In the genomic region with DNA sequence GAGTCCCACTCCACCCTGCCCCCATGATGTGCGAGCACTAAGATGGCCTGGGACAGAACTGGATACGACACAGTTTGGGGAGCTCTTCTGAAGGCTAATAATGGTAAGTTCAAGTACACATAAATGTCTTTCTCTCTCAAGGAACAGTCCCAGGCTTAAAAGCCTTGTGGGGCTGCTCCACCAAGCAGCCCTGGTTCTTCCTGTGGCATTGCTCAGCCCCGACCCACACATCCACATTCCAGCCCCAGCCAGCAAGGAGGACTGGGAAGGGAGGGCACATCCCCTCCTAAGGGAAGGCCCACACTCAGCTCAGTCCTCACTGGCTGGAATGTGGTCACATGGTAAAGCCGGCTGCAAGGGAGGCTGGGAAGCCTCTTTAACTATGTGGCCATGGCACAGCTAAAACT, we compare ENCODE assay signal across 10 cellular contexts. TPM values are rescaled to one million over a fixed set of nuclear protein-coding genes. Genes with fewer than 3 reads are reported as not detected.
DNase-seq lines count a peak whose midpoint lies in the region; ATAC-seq, FAIRE-seq and TF ChIP-seq lines count a peak whose summit lies in the region.
"Had no signal": no experiment of that assay in that cellular context is flagged by ENCODE, and none has a peak within 500 bp of the region (broad histone marks: within the 10 kb centered on the region; RNA-seq: fewer than 3 reads in every experiment).

No MANE protein-coding gene starts in this region.

- no peaks in the 10 kb centered on the region for H3K9me3 Mint-ChIP-seq in HFFc6
- peaks cover 4% of the 10 kb centered on the region for H3K9me3 Mint-ChIP-seq in activated T-helper 1 cell treated with anti-CD3 and anti-CD28 coated beads, Interleukin-12 subunit alpha, Interleukin-12 subunit beta, Interleukin-2, Interleukin-4 antibody, amounts not matched to agents 30 ng/mL and 10 ng/mL and 1 ng/mL, durations not matched to agents 14 hours and 24 hours and 36 hours
- H3K9me3 Mint-ChIP-seq: dendritic cell treated with granulocyte-macrophage colony-stimulating factor and Interleukin-4, amounts not matched to agents 40 ng/mL and 50 ng/mL, for 4 days had no signal

- peak; percentile 61 for DNase-seq in HFFc6
- DNase-seq in activated T-helper 1 cell treated with anti-CD3 and anti-CD28 coated beads, Interleukin-12 subunit alpha, Interleukin-12 subunit beta, Interleukin-2, Interleukin-4 antibody, amounts not matched to agents 30 ng/mL and 10 ng/mL and 1 ng/mL, durations not matched to agents 14 hours and 24 hours and 36 hours (ENCODE audit: low spot score), result no peak
- peak; percentile 33 for DNase-seq in iris pigment epithelial cell (ENCODE audit: low read depth)
- no peak for DNase-seq in central memory CD4-positive, alpha-beta T cell
- DNase-seq in frontal cortex (ENCODE audit: low spot score in 2 of 2), result no peak
- DNase-seq in NCI-H345 treated with DMSO at 0.1 percent for 48 hours (lab: John Stamatoyannopoulos, UW; ENCODE audit: unreplicated experiment), result no peak
- DNase-seq: NCI-H510A had no signal

- H3K27me3 ChIP-seq in ACC112 (ENCODE audit: insufficient read depth, low read length), result no peaks in the 10 kb centered on the region

- peak overlapping the region; percentile 98 for H3K27ac Mint-ChIP-seq in HFFc6
- peak overlapping the region; percentile 27 for H3K27ac Mint-ChIP-seq in activated T-helper 1 cell treated with anti-CD3 and anti-CD28 coated beads, Interleukin-12 subunit alpha, Interleukin-12 subunit beta, Interleukin-2, Interleukin-4 antibody, amounts not matched to agents 30 ng/mL and 10 ng/mL and 1 ng/mL, durations not matched to agents 14 hours and 24 hours and 36 hours

- ATAC-seq in GM19324 (IDR thresholded peaks at IDR 0.05; ENCODE audit: low FRiP score, unreplicated experiment), result no peak

- peaks cover 15% of the 10 kb centered on the region for H3K4me1 ChIP-seq in ACC112 (ENCODE audit: control insufficient read depth, insufficient read depth, low read length, unreplicated experiment)

- H3K27me3 Mint-ChIP-seq in HFFc6 (ENCODE audit: insufficient read depth), result peaks cover 4% of the 10 kb centered on the region; the same call in 1 of the 2 replicates
- no peaks in the 10 kb centered on the region for H3K27me3 Mint-ChIP-seq in activated T-helper 1 cell treated with anti-CD3 and anti-CD28 coated beads, Interleukin-12 subunit alpha, Interleukin-12 subunit beta, Interleukin-2, Interleukin-4 antibody, amounts not matched to agents 30 ng/mL and 10 ng/mL and 1 ng/mL, durations not matched to agents 14 hours and 24 hours and 36 hours (ENCODE audit: insufficient read depth)

- peak overlapping the region; percentile 96; the same call in 1 of the 2 replicates for H3K27ac ChIP-seq in ACC112 (ENCODE audit: low read depth, low read length)

- no peak for FAIRE-seq in frontal cortex (lab: Jason Lieb, UNC)

- H3K36me3 ChIP-seq in ACC112 (ENCODE audit: insufficient read depth, low read length), result no peaks in the 10 kb centered on the region

- H3K4me3 ChIP-seq in ACC112 (ENCODE audit: low read depth, low read length), result no peak overlapping the region

- H3K36me3 Mint-ChIP-seq in HFFc6 (ENCODE audit: low read depth), result no peaks in the 10 kb centered on the region; the same call in 1 of the 2 replicates
- H3K36me3 Mint-ChIP-seq in activated T-helper 1 cell treated with anti-CD3 and anti-CD28 coated beads, Interleukin-12 subunit alpha, Interleukin-12 subunit beta, Interleukin-2, Interleukin-4 antibody, amounts not matched to agents 30 ng/mL and 10 ng/mL and 1 ng/mL, durations not matched to agents 14 hours and 24 hours and 36 hours (ENCODE audit: low read depth), result peaks cover 4% of the 10 kb centered on the region

- intact Hi-C loops in activated T-helper 1 cell treated with anti-CD3 and anti-CD28 coated beads, Interleukin-12 subunit alpha, Interleukin-12 subunit beta, Interleukin-2, Interleukin-4 antibody, amounts not matched to agents 30 ng/mL and 10 ng/mL and 1 ng/mL, durations not matched to agents 14 hours and 24 hours and 36 hours (cut with micrococcal nuclease), result loop anchor here (1.0 to 5.0 kb wide), 2 partner anchors 49 to 67 kb away; no protein-coding TSS in a partner anchor

- TF ChIP-seq CTCF in HFFc6 (IDR thresholded peaks at IDR 0.05), result no peak

- no peak overlapping the region for H2AFZ ChIP-seq in ACC112 (ENCODE audit: low read length, unreplicated experiment)

- H3K4me1 Mint-ChIP-seq in HFFc6 (ENCODE audit: low read depth), result peaks cover 42% of the 10 kb centered on the region
- peaks cover 56% of the 10 kb centered on the region for H3K4me1 Mint-ChIP-seq in activated T-helper 1 cell treated with anti-CD3 and anti-CD28 coated beads, Interleukin-12 subunit alpha, Interleukin-12 subunit beta, Interleukin-2, Interleukin-4 antibody, amounts not matched to agents 30 ng/mL and 10 ng/mL and 1 ng/mL, durations not matched to agents 14 hours and 24 hours and 36 hours (ENCODE audit: low read depth)

- H3K79me2 ChIP-seq in ACC112 (ENCODE audit: control insufficient read depth, insufficient read depth, low read length, unreplicated experiment), result no peaks in the 10 kb centered on the region

- no peak overlapping the region for H3K4me3 Mint-ChIP-seq in HFFc6
- no peak overlapping the region for H3K4me3 Mint-ChIP-seq in activated T-helper 1 cell treated with anti-CD3 and anti-CD28 coated beads, Interleukin-12 subunit alpha, Interleukin-12 subunit beta, Interleukin-2, Interleukin-4 antibody, amounts not matched to agents 30 ng/mL and 10 ng/mL and 1 ng/mL, durations not matched to agents 14 hours and 24 hours and 36 hours
- H3K4me3 Mint-ChIP-seq: dendritic cell treated with granulocyte-macrophage colony-stimulating factor and Interleukin-4, amounts not matched to agents 40 ng/mL and 50 ng/mL, for 4 days had no signal

RNA-seq across cellular contexts. Expression of gene MB, which starts 13.3 kb away (rescaled TPM):
- total RNA-seq in HFFc6 (2021; fragmentation: NEBNext Ultra II Directional; extraction: Animal tissue kit (Norgen Biotek cat#: 25700)), result not detected
- total RNA-seq in activated T-helper 1 cell treated with anti-CD3 and anti-CD28 coated beads, Interleukin-12 subunit alpha, Interleukin-12 subunit beta, Interleukin-2, Interleukin-4 antibody, amounts not matched to agents 30 ng/mL and 10 ng/mL and 1 ng/mL, durations not matched to agents 14 hours and 24 hours and 36 hours, result 5.3 and 5.7 TPM in 2 replicates
- not detected for total RNA-seq in frontal cortex

RNA-seq across cellular contexts. Expression of gene APOL6, which starts 17.9 kb away (rescaled TPM):
- 1 to 10 TPM; 1.4 to 3.6 (median 3.4) TPM for total RNA-seq in HFFc6 (2021; fragmentation: NEBNext Ultra II Directional; extraction: Animal tissue kit (Norgen Biotek cat#: 25700))
- 27.3 and 27.7 TPM in 2 replicates for total RNA-seq in activated T-helper 1 cell treated with anti-CD3 and anti-CD28 coated beads, Interleukin-12 subunit alpha, Interleukin-12 subunit beta, Interleukin-2, Interleukin-4 antibody, amounts not matched to agents 30 ng/mL and 10 ng/mL and 1 ng/mL, durations not matched to agents 14 hours and 24 hours and 36 hours
- 0.82 TPM for total RNA-seq in frontal cortex

Comparison
In these comparisons a context has a peak if more than half of its experiments do, and no peak if none do; other contexts are left out.
1. DNase-seq: peak in HFFc6 (single experiment) and iris pigment epithelial cell (single experiment); none in activated T-helper 1 cell treated with anti-CD3 and anti-CD28 coated beads, Interleukin-12 subunit alpha, Interleukin-12 subunit beta, Interleukin-2, Interleukin-4 antibody, amounts not matched to agents 30 ng/mL and 10 ng/mL and 1 ng/mL, durations not matched to agents 14 hours and 24 hours and 36 hours (single experiment), central memory CD4-positive, alpha-beta T cell (single experiment), frontal cortex (0 of 2) and NCI-H345 treated with DMSO at 0.1 percent for 48 hours (single experiment).